Comparison of ENCODE assay signal across 1 cellular context in the genomic region with DNA sequence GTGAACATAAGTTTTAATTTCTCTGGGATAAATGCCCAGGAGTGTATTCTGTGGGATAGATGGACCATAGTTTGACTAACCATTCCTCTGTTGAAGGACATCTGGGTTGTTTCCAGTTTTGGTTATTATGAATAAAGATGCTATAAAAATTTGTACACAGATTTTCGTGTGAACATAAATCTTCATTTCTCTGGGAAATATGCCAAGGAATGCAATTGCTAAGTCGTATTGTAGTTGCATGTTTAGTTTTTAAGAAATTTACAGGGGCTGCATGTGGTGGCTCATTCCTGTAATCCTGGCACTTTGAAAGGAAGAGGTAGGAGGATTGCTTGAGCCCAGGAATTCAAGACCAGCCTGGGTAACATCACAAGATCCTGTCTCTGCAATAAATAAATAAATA.
TF ChIP-seq lines count a peak whose summit lies in the region.

No MANE protein-coding gene starts in this region.

TF ChIP-seq in IMR-90, 13 proteins besides CTCF, POLR2A, EP300 and RAD21:
- TF ChIP-seq RFX5 (IDR thresholded peaks at IDR 0.05; ENCODE audit: low read depth, low read length), result no peak
- no peak for TF ChIP-seq RCOR1 (IDR thresholded peaks at IDR 0.05; ENCODE audit: insufficient replicate concordance, low read length)
- TF ChIP-seq CHD1 (IDR thresholded peaks at IDR 0.05; ENCODE audit: low read depth, low read length), result no peak
- TF ChIP-seq MXI1 (IDR thresholded peaks at IDR 0.05; ENCODE audit: borderline replicate concordance, low read depth, low read length), result no peak
- TF ChIP-seq MAZ (IDR thresholded peaks at IDR 0.05; ENCODE audit: borderline replicate concordance, low read depth, low read length), result no peak
- TF ChIP-seq SMC3 (IDR thresholded peaks at IDR 0.05; ENCODE audit: low read depth, low read length), result no peak
- TF ChIP-seq, protein P1, sequence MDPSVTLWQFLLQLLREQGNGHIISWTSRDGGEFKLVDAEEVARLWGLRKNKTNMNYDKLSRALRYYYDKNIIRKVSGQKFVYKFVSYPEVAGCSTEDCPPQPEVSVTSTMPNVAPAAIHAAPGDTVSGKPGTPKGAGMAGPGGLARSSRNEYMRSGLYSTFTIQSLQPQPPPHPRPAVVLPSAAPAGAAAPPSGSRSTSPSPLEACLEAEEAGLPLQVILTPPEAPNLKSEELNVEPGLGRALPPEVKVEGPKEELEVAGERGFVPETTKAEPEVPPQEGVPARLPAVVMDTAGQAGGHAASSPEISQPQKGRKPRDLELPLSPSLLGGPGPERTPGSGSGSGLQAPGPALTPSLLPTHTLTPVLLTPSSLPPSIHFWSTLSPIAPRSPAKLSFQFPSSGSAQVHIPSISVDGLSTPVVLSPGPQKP (IDR thresholded peaks at IDR 0.05; ENCODE audit: borderline replicate concordance, low read depth, low read length), result no peak
- no peak for TF ChIP-seq NFE2L2 (IDR thresholded peaks at IDR 0.05; ENCODE audit: low read depth, low read length)
- no peak for TF ChIP-seq FOS (IDR thresholded peaks at IDR 0.05; ENCODE audit: low read depth, low read length)
- no peak for TF ChIP-seq MAFK (IDR thresholded peaks at IDR 0.05; ENCODE audit: low read depth, low read length)
- no peak for TF ChIP-seq CEBPB (IDR thresholded peaks at IDR 0.05; ENCODE audit: low read depth, low read length)
- TF ChIP-seq BHLHE40 (IDR thresholded peaks at IDR 0.05; ENCODE audit: low read depth, low read length), result no peak
- TF ChIP-seq, protein P2, sequence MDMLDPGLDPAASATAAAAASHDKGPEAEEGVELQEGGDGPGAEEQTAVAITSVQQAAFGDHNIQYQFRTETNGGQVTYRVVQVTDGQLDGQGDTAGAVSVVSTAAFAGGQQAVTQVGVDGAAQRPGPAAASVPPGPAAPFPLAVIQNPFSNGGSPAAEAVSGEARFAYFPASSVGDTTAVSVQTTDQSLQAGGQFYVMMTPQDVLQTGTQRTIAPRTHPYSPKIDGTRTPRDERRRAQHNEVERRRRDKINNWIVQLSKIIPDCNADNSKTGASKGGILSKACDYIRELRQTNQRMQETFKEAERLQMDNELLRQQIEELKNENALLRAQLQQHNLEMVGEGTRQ (IDR thresholded peaks at IDR 0.05; ENCODE audit: low read depth, low read length), result no peak
